In the genomic region with DNA sequence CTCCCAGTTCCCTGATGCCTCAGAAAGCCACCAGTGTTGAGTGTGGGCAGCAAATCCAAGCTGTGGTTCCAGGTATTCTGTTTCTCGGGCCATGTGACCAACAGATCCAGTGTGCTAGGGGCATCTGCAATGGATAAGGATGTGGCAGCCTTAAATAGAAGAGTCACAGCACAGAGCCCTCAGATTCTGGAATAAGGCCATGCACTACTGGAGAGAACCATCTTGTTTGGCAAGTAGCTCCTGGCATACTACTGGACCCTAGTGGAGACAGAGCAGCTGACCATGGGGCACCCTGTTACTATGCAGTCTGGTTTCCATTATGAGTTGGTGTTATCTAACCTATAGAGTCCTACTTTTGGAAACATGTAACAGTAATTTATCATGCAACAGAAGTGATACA, we compare ENCODE assay signal across 17 cellular contexts. TPM values are rescaled to one million over a fixed set of nuclear protein-coding genes. Genes with fewer than 3 reads are reported as not detected.
"Had no signal": no experiment of that assay in that cellular context is flagged by ENCODE, and none has a peak within 500 bp of the region (broad histone marks: within the 10 kb centered on the region; RNA-seq: fewer than 3 reads in every experiment).

No MANE protein-coding gene starts in this region.

- DNase-seq: KBM-7, MV-4-11, NCI-H1048, NCI-H1105, NCI-H1417, NCI-H1436 treated with DMSO at 0.1 percent for 48 hours, NCI-H1694, NCI-H187 treated with DMSO at 0.1 percent for 48 hours, NCI-H2029 treated with DMSO at 0.1 percent for 48 hours, NCI-H345, NCI-H446 treated with DMSO at 0.1 percent for 48 hours, NCI-H510A treated with DMSO at 0.1 percent for 48 hours, NCI-H526, RPMI8226, SHP77 treated with DMSO at 0.1 percent for 48 hours, SJCRH30 had no signal

- H3K27me3 ChIP-seq: SJCRH30 had no signal

- H3K4me1 ChIP-seq: SJCRH30 had no signal

- H3K4me3 ChIP-seq: SJCRH30 had no signal

- H3K27ac ChIP-seq: SJCRH30 had no signal

- ATAC-seq: SK-N-SH treated with all-trans-retinoic acid at 6 μM for 48 hours had no signal

- H3K36me3 ChIP-seq: SJCRH30 had no signal

- H3K9me3 ChIP-seq: SJCRH30 had no signal

RNA-seq across cellular contexts. Expression of a gene that starts 53.3 kb away (rescaled TPM):
- total RNA-seq: SJCRH30 had no signal
